In the genomic region with DNA sequence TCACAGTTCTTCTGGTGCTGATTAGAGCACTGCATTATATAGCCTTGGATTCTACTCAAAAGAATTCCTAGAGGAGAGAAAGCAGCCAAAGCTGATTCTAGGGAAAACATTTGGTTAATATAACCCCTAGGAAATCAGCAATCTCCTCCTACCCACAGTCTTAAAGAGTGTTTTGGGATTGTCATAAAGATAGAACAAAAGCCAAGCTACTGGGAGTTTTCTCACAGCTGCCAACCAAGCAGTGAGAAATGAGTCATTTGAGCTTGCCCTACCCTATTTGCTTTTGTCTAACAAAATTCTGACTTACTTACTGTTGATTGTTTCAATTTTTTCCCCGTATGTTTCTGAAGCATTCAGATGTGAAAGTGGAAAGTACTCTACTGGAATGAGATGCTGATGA, we compare ENCODE assay signal across 24 cellular contexts.
DNase-seq lines count a peak whose midpoint lies in the region; ATAC-seq and TF ChIP-seq lines count a peak whose summit lies in the region.
"Had no signal": no experiment of that assay in that cellular context is flagged by ENCODE, and none has a peak within 500 bp of the region (broad histone marks: within the 10 kb centered on the region; RNA-seq: fewer than 3 reads in every experiment).

No MANE protein-coding gene starts in this region.

- H3K4me3 ChIP-seq in fibroblast of mammary gland (ENCODE audit: control insufficient read depth, low read depth, low read length): no peak overlapping the region
- H3K4me3 ChIP-seq: esophagus squamous epithelium, heart right ventricle, ovary, suprapubic skin, vagina had no signal

- peak; percentile 48 for DNase-seq in AG08395 (ENCODE audit: low spot score)
- DNase-seq in NCI-H69 (lab: John Stamatoyannopoulos, UW): peak; percentile 13
- peak; percentile 27 for DNase-seq in fibroblast of mammary gland (ENCODE audit: low read depth)
- DNase-seq in occipital lobe (lab: John Stamatoyannopoulos, UW): peak; percentile 31
- DNase-seq in stimulated activated CD4-positive, alpha-beta T cell treated with anti-CD3 and anti-CD28 coated beads, Interleukin-15, amount 100 ng/mL, for 24 hours: no peak
- DNase-seq in NCI-H2107 (lab: John Stamatoyannopoulos, UW): no peak
- DNase-seq: activated CD4-positive, alpha-beta T cell treated with anti-CD3 and anti-CD28 coated beads, Interleukin-2, amount 50 U/mL, for 4 hours; activated gamma-delta T cell treated with Interleukin-2 at 50 U/mL for 16 hours; activated T-cell treated with anti-CD3 and anti-CD28 coated beads for 4 hours; CD4-positive, CD25-positive, alpha-beta regulatory T cell; DMS53; effector CD4-positive, alpha-beta T cell; esophagus squamous epithelium; heart right ventricle; immature natural killer cell; naive thymus-derived CD4-positive, alpha-beta T cell; NCI-H2171; ovary; SHP77 treated with DMSO at 0.1 percent for 48 hours; small intestine had no signal

- TF ChIP-seq CTCF in fibroblast of mammary gland (conservative IDR thresholded peaks at IDR 0.05; ENCODE audit: control insufficient read depth, insufficient read depth, low read depth, low read length): no peak

- ATAC-seq in HG03520 (IDR thresholded peaks at IDR 0.05; ENCODE audit: unreplicated experiment): no peak
- no peak for ATAC-seq in GM18511 (IDR thresholded peaks at IDR 0.05; ENCODE audit: unreplicated experiment)
- ATAC-seq: heart right ventricle; naive thymus-derived CD4-positive, alpha-beta T cell had no signal

Comparison
In these comparisons a context has a peak if more than half of its experiments do, and no peak if none do; other contexts are left out.
1. DNase-seq: peak in AG08395 (single experiment), NCI-H69 (single experiment), fibroblast of mammary gland (single experiment) and occipital lobe (single experiment); none in stimulated activated CD4-positive, alpha-beta T cell treated with anti-CD3 and anti-CD28 coated beads, Interleukin-15, amount 100 ng/mL, for 24 hours (single experiment) and NCI-H2107 (single experiment).